ENCODE assay signal across 8 cellular contexts in the genomic region with DNA sequence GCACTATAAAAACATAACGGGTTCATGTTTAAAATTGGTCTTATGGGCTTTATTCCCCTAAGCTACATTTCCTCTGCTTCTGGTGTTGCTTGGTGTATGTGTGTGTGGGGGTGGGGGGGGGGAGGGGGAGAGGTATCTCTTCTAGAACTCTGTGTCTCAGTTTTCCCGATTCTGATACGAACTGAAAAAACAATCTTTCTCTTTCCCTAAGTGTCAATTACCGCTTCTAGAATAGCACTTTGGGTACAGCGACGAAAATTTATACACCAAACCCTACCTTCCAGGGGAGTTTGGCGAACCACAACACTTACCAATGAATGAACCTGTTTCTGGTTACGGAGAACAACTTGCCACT. TPM values are rescaled to one million over a fixed set of nuclear protein-coding genes. Genes with fewer than 3 reads are reported as not detected.
DNase-seq lines count a peak whose midpoint lies in the region; ATAC-seq, FAIRE-seq and TF ChIP-seq lines count a peak whose summit lies in the region.

No MANE protein-coding gene starts in this region.

- H3K27me3 Mint-ChIP-seq in Calu3 (ENCODE audit: unreplicated experiment) = no peaks in the 10 kb centered on the region

- H3K27me3 ChIP-seq in pancreas = no peaks in the 10 kb centered on the region

- peaks cover 35% of the 10 kb centered on the region for H3K36me3 Mint-ChIP-seq in Calu3 (ENCODE audit: insufficient read depth, unreplicated experiment)

- H3K4me1 Mint-ChIP-seq in Calu3 (ENCODE audit: low read depth, unreplicated experiment) = peaks cover 22% of the 10 kb centered on the region

- peak overlapping the region; percentile 84 for H3K27ac ChIP-seq in RWPE1
- H3K27ac ChIP-seq in pancreas = peak overlapping the region; percentile 79 to 93 (median 86)

- peak overlapping the region; percentile 73 for H3K4me3 ChIP-seq in epithelial cell of proximal tubule (ENCODE audit: low read depth, low read length)
- peak overlapping the region; percentile 57 to 96 (median 74) for H3K4me3 ChIP-seq in pancreas

- peak overlapping the region; percentile 87 for H3K4me3 Mint-ChIP-seq in Calu3 (ENCODE audit: low read depth, unreplicated experiment)

- no peak for TF ChIP-seq CTCF in Calu3 (IDR thresholded peaks at IDR 0.05; ENCODE audit: unreplicated experiment)
- TF ChIP-seq CTCF in RWPE1 (conservative IDR thresholded peaks at IDR 0.05; ENCODE audit: low read depth) = no peak
- no peak for TF ChIP-seq CTCF in epithelial cell of proximal tubule (conservative IDR thresholded peaks at IDR 0.05; ENCODE audit: low read depth, low read length)
- TF ChIP-seq CTCF in pancreas (IDR thresholded peaks at IDR 0.05) = no peak

- 2 to 3% methylated on average over 8 of the region's 8 CpGs for WGBS in pancreas, 2 donors

- ATAC-seq in pancreas (no peak), HG02798 (IDR thresholded peaks at IDR 0.05; ENCODE audit: poor library complexity, unreplicated experiment) (no peak)

- FAIRE-seq in pancreas (lab: Jason Lieb, UNC) = no peak

- DNase-seq in Calu3 = no peak
- DNase-seq in RWPE1 (ENCODE audit: low spot score) = no peak
- no peak for DNase-seq in epithelial cell of proximal tubule (ENCODE audit: low read depth)
- no peak for DNase-seq in pancreas
- no peak for DNase-seq in DMS 273 (lab: John Stamatoyannopoulos, UW; ENCODE audit: unreplicated experiment)
- DNase-seq in NCI-H510A (lab: John Stamatoyannopoulos, UW) = no peak
- DNase-seq in SKM-1 treated with dmso at 0.1 percent for 144 hours (lab: John Stamatoyannopoulos, UW; ENCODE audit: unreplicated experiment) = no peak

- no peaks in the 10 kb centered on the region for H3K9me3 Mint-ChIP-seq in Calu3 (ENCODE audit: low read depth, unreplicated experiment)

- CTCF ChIA-PET in Calu3 (lab: Charles Lee) (interaction anchor here (1.0 kb wide), 1 partner anchor 77 kb away, joined by 5 read pairs; no protein-coding TSS in a partner anchor), RWPE1 (lab: Yijun Ruan, JAX) (interaction anchor here (0.6 kb wide), 1 partner anchor 313 kb away, joined by 3 read pairs; no protein-coding TSS in a partner anchor)

- H3K27ac Mint-ChIP-seq in Calu3 (ENCODE audit: unreplicated experiment) = peak overlapping the region; percentile 89

- POLR2A ChIA-PET in RWPE1 (lab: Yijun Ruan, JAX; ENCODE audit: low non-redundant PET) = no interaction called here

- intact Hi-C loops in Calu3 (cut with micrococcal nuclease; ENCODE audit: unreplicated experiment) = no loop called here
- intact Hi-C loops in pancreas (cut with DNase I) = no loop called here

- no peaks in the 10 kb centered on the region for H3K9me3 ChIP-seq in pancreas

- no TSS peak for BruUV-seq in Calu3 (replicated peaks; lab: Mats Ljungman, UMichigan)

- H3K36me3 ChIP-seq in pancreas = peaks cover 0 to 8% (median 0%) of the 10 kb centered on the region in 3 donors

- H3K4me1 ChIP-seq in pancreas = peaks cover 6 to 25% (median 13%) of the 10 kb centered on the region in 3 donors

RNA-seq across cellular contexts. Expression of gene NUP160, which starts 0.6 kb away (rescaled TPM):
- total RNA-seq in Calu3 (2022) (50.6 and 54.7 TPM in 2 replicates), epithelial cell of proximal tubule (12.3 and 19.9 TPM in 2 replicates), pancreas (10 to 100 TPM; 12.0 to 20.2 (median 13.8) TPM)
- polyA plus RNA-seq in pancreas = 10 to 100 TPM in 1 of 2 donors, 1 to 10 TPM in 1; 9.7 to 15.2 TPM
